ENCODE assay signal across 13 cellular contexts in the genomic region with DNA sequence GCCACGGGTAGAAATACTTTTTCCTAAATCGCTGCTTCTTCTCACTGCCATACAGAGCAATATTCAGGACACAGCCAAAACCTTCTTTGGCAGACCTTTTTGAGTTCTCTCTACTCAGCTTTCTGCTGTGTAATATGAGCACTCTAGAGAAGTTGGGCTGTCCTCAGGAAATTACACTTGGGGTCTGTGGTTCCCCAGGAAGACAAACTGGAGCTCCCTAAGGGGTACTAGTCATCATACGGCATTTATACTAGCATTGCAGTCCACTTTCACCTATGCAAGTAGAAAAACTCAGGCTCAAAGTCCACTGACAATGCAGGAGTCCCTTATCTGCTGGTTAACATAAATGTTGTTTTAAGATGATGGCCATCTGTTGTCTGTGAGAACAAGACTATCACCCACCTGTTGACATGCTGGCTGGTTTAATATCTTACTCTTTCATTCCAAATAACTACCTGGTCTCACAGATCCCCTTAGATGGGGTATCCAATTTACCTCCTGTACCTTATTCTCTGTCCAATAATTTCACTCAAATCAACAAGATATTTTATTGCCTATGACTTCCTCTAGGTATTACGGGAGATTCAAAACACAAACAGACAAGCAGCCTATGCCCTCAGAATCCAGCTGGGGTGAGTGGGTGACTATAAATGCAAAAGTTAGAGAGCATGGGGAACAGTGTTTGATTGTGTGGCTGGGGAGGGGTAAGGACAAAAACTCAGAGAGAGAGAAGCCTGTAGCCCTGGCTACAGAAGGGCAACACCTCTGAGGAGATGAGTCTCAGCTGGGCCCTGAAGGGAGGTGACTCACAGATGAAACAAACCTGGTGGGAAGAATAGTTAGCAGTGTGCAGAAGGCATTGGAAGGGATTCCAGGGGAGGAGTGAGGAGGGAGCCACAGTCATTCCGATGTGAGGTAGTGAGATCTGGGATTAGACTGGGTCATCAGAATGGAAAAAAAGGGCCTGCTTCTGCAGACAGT. TPM values are rescaled to one million over a fixed set of nuclear protein-coding genes. Genes with fewer than 3 reads are reported as not detected.
DNase-seq lines count a peak whose midpoint lies in the region; ATAC-seq and TF ChIP-seq lines count a peak whose summit lies in the region.
"Had no signal": no experiment of that assay in that cellular context is flagged by ENCODE, and none has a peak within 500 bp of the region (broad histone marks: within the 10 kb centered on the region; RNA-seq: fewer than 3 reads in every experiment).

No MANE protein-coding gene starts in this region.

- H4K20me1 ChIP-seq in BLaER1 = no peaks in the 10 kb centered on the region
- no peaks in the 10 kb centered on the region for H4K20me1 ChIP-seq in MM.1S (ENCODE audit: insufficient read depth, low read length)

- WGBS in thyroid gland, 2 donors = 67 to 72% methylated on average over 5 of the region's 5 CpGs

- H2AFZ ChIP-seq in MM.1S (ENCODE audit: low read length) = no peak overlapping the region

- H3K27me3 ChIP-seq in BLaER1 (no peaks in the 10 kb centered on the region), WERI-Rb-1 (ENCODE audit: insufficient read depth, low read depth, severe bottlenecking) (no peaks in the 10 kb centered on the region), thyroid gland (no peaks in the 10 kb centered on the region), MM.1S (replicated peaks; ENCODE audit: insufficient read depth, low read length) (no peaks in the 10 kb centered on the region)

- no peak for TF ChIP-seq POLR2A in thyroid gland (IDR thresholded peaks at IDR 0.05)

- no peak overlapping the region for H3K27ac ChIP-seq in BLaER1
- H3K27ac ChIP-seq in WERI-Rb-1 = peak overlapping the region; percentile 74
- no peak overlapping the region for H3K27ac ChIP-seq in thyroid gland
- no peak overlapping the region for H3K27ac ChIP-seq in MM.1S (ENCODE audit: low read length)

- TF ChIP-seq CTCF in WERI-Rb-1 (IDR thresholded peaks at IDR 0.05; ENCODE audit: low read depth, low read length) (no peak), thyroid gland (IDR thresholded peaks at IDR 0.05) (no peak), foreskin fibroblast (IDR thresholded peaks at IDR 0.05; ENCODE audit: low read depth, low read length) (no peak), MM.1S (IDR thresholded peaks at IDR 0.05; ENCODE audit: low read length) (no peak)

- no peaks in the 10 kb centered on the region for H3K9me2 ChIP-seq in MM.1S (replicated peaks; ENCODE audit: insufficient read depth, low read length)

- H3K9me3 ChIP-seq in BLaER1 = no peaks in the 10 kb centered on the region; the same call in 1 of the 2 replicates
- H3K9me3 ChIP-seq in WERI-Rb-1 (ENCODE audit: severe bottlenecking) = no peaks in the 10 kb centered on the region
- H3K9me3 ChIP-seq in thyroid gland = no peaks in the 10 kb centered on the region
- H3K9me3 ChIP-seq in MM.1S (replicated peaks; ENCODE audit: insufficient read depth, low read length) = no peaks in the 10 kb centered on the region

- intact Hi-C loops in thyroid gland (cut with DNase I) = no loop called here

- H3K4me1 ChIP-seq in BLaER1 (peaks cover 15% of the 10 kb centered on the region), thyroid gland (no peaks in the 10 kb centered on the region), MM.1S (ENCODE audit: low read length) (no peaks in the 10 kb centered on the region)

- H3K79me2 ChIP-seq in MM.1S (ENCODE audit: low read length) = no peaks in the 10 kb centered on the region

- DNase-seq in WERI-Rb-1 (peak; percentile 24), kidney glomerular epithelial cell (lab: John Stamatoyannopoulos, UW) (peak; percentile 15), thyroid gland (no peak), foreskin fibroblast (no peak), MM.1S (no peak)
- DNase-seq: activated effector memory CD4-positive, alpha-beta T cell treated with Interleukin-2 at 50 U/mL for 16 hours; cortex of kidney; IMR-90; NCI-H446; stimulated activated CD4-positive, alpha-beta T cell treated with anti-CD3 and anti-CD28 coated beads, Interleukin-4, amount 100 ng/mL, for 24 hours had no signal

- peak; percentile 32 for ATAC-seq in GM18868 (IDR thresholded peaks at IDR 0.05; ENCODE audit: unreplicated experiment)
- ATAC-seq in GM19351 (IDR thresholded peaks at IDR 0.05; ENCODE audit: unreplicated experiment) = no peak

- peak overlapping the region; percentile 33 for H3K4me2 ChIP-seq in BLaER1
- no peak overlapping the region for H3K4me2 ChIP-seq in MM.1S (ENCODE audit: low read depth, low read length)

- no peaks in the 10 kb centered on the region for H3F3A ChIP-seq in MM.1S (ENCODE audit: insufficient read depth, low read length)

- no peaks in the 10 kb centered on the region for H3K36me3 ChIP-seq in BLaER1
- no peaks in the 10 kb centered on the region for H3K36me3 ChIP-seq in WERI-Rb-1
- H3K36me3 ChIP-seq in thyroid gland = no peaks in the 10 kb centered on the region
- no peaks in the 10 kb centered on the region for H3K36me3 ChIP-seq in MM.1S (replicated peaks; ENCODE audit: insufficient read depth, low read length)

- H3K4me3 ChIP-seq in BLaER1 (no peak overlapping the region), WERI-Rb-1 (ENCODE audit: low read depth, low read length) (no peak overlapping the region), thyroid gland (replicated peaks in 1 of 3) (no peak overlapping the region), foreskin fibroblast (ENCODE audit: low read depth in 1 of 2, low read length in 2 of 2) (no peak overlapping the region), MM.1S (ENCODE audit: low read length) (no peak overlapping the region)

- H3K9ac ChIP-seq in BLaER1 = no peak overlapping the region
- no peak overlapping the region for H3K9ac ChIP-seq in MM.1S (ENCODE audit: low read length)

RNA-seq across cellular contexts. Expression of gene DOCK8, which starts 10.2 kb away (rescaled TPM):
- 10 to 100 TPM; 10.1 to 19.5 (median 16.0) TPM for total RNA-seq in thyroid gland
- total RNA-seq: IMR-90 had no signal

RNA-seq across cellular contexts. Expression of gene ZNG1A, which starts 46.0 kb away (rescaled TPM):
- 10 to 100 TPM; 66.3 to 74.2 (median 70.0) TPM for total RNA-seq in thyroid gland

Comparison
In these comparisons a context has a peak if more than half of its experiments do, and no peak if none do; other contexts are left out.
1. DNase-seq: peak in WERI-Rb-1 (single experiment) and kidney glomerular epithelial cell (single experiment); none in thyroid gland (0 of 2), foreskin fibroblast (0 of 2) and MM.1S (single experiment).